8 cellular contexts compared by ENCODE assay signal in the genomic region with DNA sequence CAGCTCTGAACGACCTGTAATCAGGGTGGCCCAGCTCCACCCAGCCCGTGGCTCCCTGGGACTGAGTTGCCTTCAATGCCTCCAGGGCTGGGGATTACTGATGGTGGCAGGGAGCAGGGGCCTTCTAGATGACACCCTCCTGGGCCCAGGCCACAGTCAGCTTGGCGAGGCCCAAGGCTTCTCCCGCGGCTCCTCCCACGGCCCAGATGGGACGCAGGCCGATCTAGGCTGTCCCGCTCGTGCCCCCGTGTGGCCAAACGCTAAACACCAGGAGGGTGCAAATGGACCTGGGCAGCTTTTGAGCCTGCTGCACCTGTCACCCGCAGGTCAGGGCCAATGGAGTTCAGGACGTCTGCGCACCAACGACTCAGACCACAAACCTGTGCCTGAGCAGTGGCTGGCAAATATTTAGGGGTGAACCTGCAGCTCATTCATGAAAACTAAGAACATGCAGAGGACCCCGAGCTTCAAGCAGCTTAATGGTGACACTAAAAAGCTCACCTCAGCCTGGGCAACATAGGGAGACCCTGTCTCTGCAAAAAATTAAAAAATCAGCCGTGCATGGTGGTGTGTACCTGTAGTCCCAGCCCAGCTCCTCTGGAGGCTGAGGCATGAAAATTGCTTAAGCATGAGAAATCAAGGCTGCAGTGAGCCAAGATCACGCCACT. TPM values are rescaled to one million over a fixed set of nuclear protein-coding genes. Genes with fewer than 3 reads are reported as not detected.
DNase-seq lines count a peak whose midpoint lies in the region; ATAC-seq and TF ChIP-seq lines count a peak whose summit lies in the region.

No MANE protein-coding gene starts in this region.

- peak; percentile 95 for ATAC-seq in GM21526 (IDR thresholded peaks at IDR 0.05; ENCODE audit: low FRiP score, unreplicated experiment)
- ATAC-seq in activated T-cell treated with anti-CD3 and anti-CD28 coated beads, Interleukin-2, amount 50 U/mL, for 72 hours (replicated peaks in 1 of 2) = peak; percentile 81 to 92

- no peaks in the 10 kb centered on the region for H3K27me3 ChIP-seq in Peyer's patch

- H3K4me1 Mint-ChIP-seq in activated T-cell treated with anti-CD3 and anti-CD28 coated beads, Interleukin-2, amount 50 U/mL, for 72 hours (ENCODE audit: low read depth) = peaks cover 10% of the 10 kb centered on the region
- H3K4me1 Mint-ChIP-seq in nephron progenitor cell = peaks cover 41% of the 10 kb centered on the region

- H3K9me3 ChIP-seq in Peyer's patch = no peaks in the 10 kb centered on the region

- no peaks in the 10 kb centered on the region for H3K36me3 Mint-ChIP-seq in activated T-cell treated with anti-CD3 and anti-CD28 coated beads, Interleukin-2, amount 50 U/mL, for 72 hours (ENCODE audit: insufficient read depth in 2 of 2)
- H3K36me3 Mint-ChIP-seq in nephron progenitor cell (ENCODE audit: low read depth) = no peaks in the 10 kb centered on the region

- TF ChIP-seq CTCF in Peyer's patch (IDR thresholded peaks at IDR 0.05) (peak; percentile 48 to 97 (median 89)), fibroblast of mammary gland (conservative IDR thresholded peaks at IDR 0.05; ENCODE audit: control insufficient read depth, insufficient read depth, low read depth, low read length) (peak; percentile 81), nephron progenitor cell (IDR thresholded peaks at IDR 0.05) (peak; percentile 80)

- H3K27me3 Mint-ChIP-seq in activated T-cell treated with anti-CD3 and anti-CD28 coated beads, Interleukin-2, amount 50 U/mL, for 72 hours (ENCODE audit: low read depth) = peaks cover 6% of the 10 kb centered on the region
- peaks cover 5% of the 10 kb centered on the region for H3K27me3 Mint-ChIP-seq in nephron progenitor cell (ENCODE audit: low read depth, poor library complexity)

- no peak overlapping the region for H3K4me3 Mint-ChIP-seq in activated T-cell treated with anti-CD3 and anti-CD28 coated beads, Interleukin-2, amount 50 U/mL, for 72 hours
- H3K4me3 Mint-ChIP-seq in nephron progenitor cell = no peak overlapping the region

- TF ChIP-seq POLR2A in Peyer's patch (IDR thresholded peaks at IDR 0.05) = peak in 1 of 2 donors; percentile 21

- H3K4me3 ChIP-seq in Peyer's patch (no peak overlapping the region), fibroblast of mammary gland (ENCODE audit: control insufficient read depth, low read depth, low read length) (no peak overlapping the region)

- DNase-seq in DMS79 treated with DMSO at 0.1 percent for 48 hours (lab: John Stamatoyannopoulos, UW) (peak; percentile 32), HUDEP-2 (lab: John Stamatoyannopoulos, UW; ENCODE audit: unreplicated experiment in 76 of 76) (peak in 73 of 76 experiments; percentile 10 to 87 (median 72)), Peyer's patch (peak; percentile 79 to 95 (median 95)), fibroblast of mammary gland (ENCODE audit: low read depth) (peak; percentile 77), nephron progenitor cell (peak; percentile 91)
- peak; percentile 87 to 88 for DNase-seq in activated T-cell treated with anti-CD3 and anti-CD28 coated beads, Interleukin-2, amount 50 U/mL, for 72 hours
- peak; percentile 71 for DNase-seq in stimulated activated naive CD4-positive, alpha-beta T cell treated with Interleukin-2 at 50 U/mL for 16 hours (lab: John Stamatoyannopoulos, UW)

- H3K27ac Mint-ChIP-seq in activated T-cell treated with anti-CD3 and anti-CD28 coated beads, Interleukin-2, amount 50 U/mL, for 72 hours = no peak overlapping the region
- no peak overlapping the region for H3K27ac Mint-ChIP-seq in nephron progenitor cell

- H3K4me1 ChIP-seq in Peyer's patch = peaks cover 0 to 21% (median 3%) of the 10 kb centered on the region in 4 donors

- H3K9me3 Mint-ChIP-seq in activated T-cell treated with anti-CD3 and anti-CD28 coated beads, Interleukin-2, amount 50 U/mL, for 72 hours = no peaks in the 10 kb centered on the region
- H3K9me3 Mint-ChIP-seq in nephron progenitor cell = no peaks in the 10 kb centered on the region

- no peaks in the 10 kb centered on the region for H3K36me3 ChIP-seq in Peyer's patch

- peak overlapping the region in 1 of 4 donors; percentile 31 for H3K27ac ChIP-seq in Peyer's patch

RNA-seq across cellular contexts. Expression of a gene that starts 43.2 kb away (rescaled TPM):
- total RNA-seq in Peyer's patch = 10 to 100 TPM; 28.1 to 80.9 (median 61.2) TPM
- 1 to 10 TPM; 7.0 to 7.8 TPM for total RNA-seq in activated T-cell treated with anti-CD3 and anti-CD28 coated beads, Interleukin-2, amount 50 U/mL, for 72 hours

Comparison
In these comparisons a context has a peak if more than half of its experiments do, and no peak if none do; other contexts are left out.
1. DNase-seq: peak in every context shown above with its lines; median percentile 95 in Peyer's patch; 91 in nephron progenitor cell; 88 in activated T-cell treated with anti-CD3 and anti-CD28 coated beads, Interleukin-2, amount 50 U/mL, for 72 hours; 77 in fibroblast of mammary gland; 72 in HUDEP-2; 71 in stimulated activated naive CD4-positive, alpha-beta T cell treated with Interleukin-2 at 50 U/mL for 16 hours; 32 in DMS79 treated with DMSO at 0.1 percent for 48 hours.